20 cellular contexts compared by ENCODE assay signal in the genomic region with DNA sequence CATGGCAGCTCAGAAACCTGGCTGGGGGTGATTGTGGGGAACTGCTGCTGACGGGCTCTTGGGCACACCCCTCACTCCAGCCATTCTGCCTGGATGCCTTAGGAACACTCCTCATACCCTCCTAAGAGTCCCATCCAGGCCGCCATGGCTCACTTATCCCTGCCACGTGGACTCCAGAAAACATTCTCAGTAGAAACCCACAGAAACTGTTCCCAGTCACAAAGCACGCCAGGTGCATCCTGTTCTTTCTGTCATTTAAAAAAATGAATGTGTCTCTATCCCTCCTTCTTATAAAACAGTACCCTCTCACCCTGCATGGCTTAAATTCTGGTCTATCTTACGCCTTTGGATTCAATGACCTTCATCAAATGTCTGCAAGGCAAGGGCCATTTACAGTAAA.
DNase-seq lines count a peak whose midpoint lies in the region; ATAC-seq, FAIRE-seq and TF ChIP-seq lines count a peak whose summit lies in the region.
"Had no signal": no experiment of that assay in that cellular context is flagged by ENCODE, and none has a peak within 500 bp of the region (broad histone marks: within the 10 kb centered on the region; RNA-seq: fewer than 3 reads in every experiment).

No MANE protein-coding gene starts in this region.

- H3K27ac ChIP-seq in BLaER1 = peak overlapping the region; percentile 95
- no peak overlapping the region for H3K27ac ChIP-seq in OCI-LY3 (ENCODE audit: low read length)
- no peak overlapping the region for H3K27ac ChIP-seq in kidney (ENCODE audit: low read depth in 2 of 2, low read length in 2 of 2)
- no peak overlapping the region for H3K27ac ChIP-seq in CD4-positive, alpha-beta memory T cell (ENCODE audit: low read depth, low read length)
- H3K27ac ChIP-seq in SJCRH30 = no peak overlapping the region
- H3K27ac ChIP-seq: C4-2B, GM23248, Peyer's patch had no signal

- H3K4me1 Mint-ChIP-seq in CD4-positive, alpha-beta memory T cell = peaks cover 4 to 11% (median 6%) of the 10 kb centered on the region in 4 donors

- POLR2A ChIA-PET in CD4-positive, alpha-beta memory T cell (lab: Charles Lee; ENCODE audit: partially characterized antibody) = no interaction called here

- H3K4me1 ChIP-seq in BLaER1 (peaks cover 100% of the 10 kb centered on the region), OCI-LY3 (ENCODE audit: low read length) (peaks cover 45% of the 10 kb centered on the region), kidney (ENCODE audit: control insufficient read depth in 1 of 2, insufficient read depth in 1 of 2, low read depth in 1 of 2, low read length in 2 of 2) (peaks cover 0 to 6% of the 10 kb centered on the region in 2 donors), SJCRH30 (peaks cover 6% of the 10 kb centered on the region)
- H3K4me1 ChIP-seq in CD4-positive, alpha-beta memory T cell (ENCODE audit: insufficient read depth, low read length) = no peaks in the 10 kb centered on the region
- H3K4me1 ChIP-seq: Peyer's patch had no signal

- intact Hi-C loops in kidney (cut with DNase I) = no loop called here
- intact Hi-C loops in CD4-positive, alpha-beta memory T cell (cut with micrococcal nuclease) = no loop called here

- no peak for ATAC-seq in HG03280 (IDR thresholded peaks at IDR 0.05; ENCODE audit: unreplicated experiment)
- ATAC-seq: HepG2, SK-N-SH treated with all-trans-retinoic acid at 6 μM for 48 hours had no signal

- no peaks in the 10 kb centered on the region for H3K27me3 ChIP-seq in BLaER1
- H3K27me3 ChIP-seq in OCI-LY3 (ENCODE audit: low read depth, low read length) = no peaks in the 10 kb centered on the region
- no peaks in the 10 kb centered on the region for H3K27me3 ChIP-seq in CD4-positive, alpha-beta memory T cell (ENCODE audit: insufficient read depth, low read length)
- no peaks in the 10 kb centered on the region for H3K27me3 ChIP-seq in SJCRH30
- H3K27me3 ChIP-seq: Peyer's patch had no signal

- CTCF ChIA-PET in CD4-positive, alpha-beta memory T cell (lab: Charles Lee; ENCODE audit: partially characterized antibody) = no interaction called here

- in situ Hi-C loops in KBM-7 (cut with MboI; ENCODE audit: low pct_unique_long_range_greater_than_20kb, low sequenced_read_pairs) = no loop called here

- no peaks in the 10 kb centered on the region for H4K20me1 ChIP-seq in BLaER1
- H4K20me1 ChIP-seq in OCI-LY3 (ENCODE audit: insufficient read depth, low read length) = peaks cover 18% of the 10 kb centered on the region; the same call in 1 of the 2 replicates

- DNase-seq in KBM-7 (peak; percentile 8), kidney (peak; percentile 9), SJCRH30 (no peak), NCI-H2171 treated with DMSO at 0.1 percent for 48 hours (lab: John Stamatoyannopoulos, UW) (no peak)
- no peak for DNase-seq in CD4-positive, alpha-beta memory T cell
- DNase-seq: 8988T, DMS153, GM23248, NCI-H1417 treated with DMSO at 0.1 percent for 48 hours, NCI-H1930, NCI-H2171, NCI-H446 treated with DMSO at 0.1 percent for 48 hours, Right ventricle myocardium superior had no signal

- H3K9me3 Mint-ChIP-seq in CD4-positive, alpha-beta memory T cell = peaks cover 0 to 2% (median 0%) of the 10 kb centered on the region in 8 donors

- TF ChIP-seq CTCF in OCI-LY3 (IDR thresholded peaks at IDR 0.05; ENCODE audit: low read depth, low read length) (no peak), kidney (IDR thresholded peaks at IDR 0.05; ENCODE audit: borderline replicate concordance, extremely low read depth, insufficient read depth) (no peak)

- no peak overlapping the region for H3K27ac Mint-ChIP-seq in CD4-positive, alpha-beta memory T cell

- H3K4me3 Mint-ChIP-seq in CD4-positive, alpha-beta memory T cell = no peak overlapping the region

- H3K9me3 ChIP-seq in BLaER1 (no peaks in the 10 kb centered on the region), OCI-LY3 (ENCODE audit: insufficient read depth, low read length) (peaks cover 9% of the 10 kb centered on the region; the same call in 1 of the 2 replicates), kidney (ENCODE audit: control insufficient read depth in 1 of 2, low read length in 2 of 2) (no peaks in the 10 kb centered on the region), SJCRH30 (replicated peaks) (no peaks in the 10 kb centered on the region)
- no peaks in the 10 kb centered on the region for H3K9me3 ChIP-seq in CD4-positive, alpha-beta memory T cell (ENCODE audit: control insufficient read depth in 1 of 2, low read length in 2 of 2)
- H3K9me3 ChIP-seq: Peyer's patch had no signal

- FAIRE-seq in kidney (lab: Jason Lieb, UNC) = no peak
- FAIRE-seq: HepG2 had no signal

- H2AFZ ChIP-seq in OCI-LY3 (ENCODE audit: low read depth, low read length) = no peak overlapping the region
- H2AFZ ChIP-seq: GM23248 had no signal

- H3K79me2 ChIP-seq in OCI-LY3 (ENCODE audit: low read length) = peaks cover 5% of the 10 kb centered on the region; the same call in 1 of the 2 replicates

- H3K27me3 Mint-ChIP-seq in CD4-positive, alpha-beta memory T cell = no peaks in the 10 kb centered on the region

- H3K4me3 ChIP-seq in BLaER1 (peak overlapping the region; percentile 13; the same call in 1 of the 2 replicates), OCI-LY3 (ENCODE audit: low read length) (no peak overlapping the region), kidney (ENCODE audit: low read length in 2 of 2) (no peak overlapping the region), SJCRH30 (no peak overlapping the region)
- H3K4me3 ChIP-seq in CD4-positive, alpha-beta memory T cell (ENCODE audit: low read length in 2 of 2) = no peak overlapping the region
- H3K4me3 ChIP-seq: GM23248, Peyer's patch had no signal

- peak overlapping the region; percentile 77 for H3K9ac ChIP-seq in BLaER1
- H3K9ac ChIP-seq in OCI-LY3 (ENCODE audit: low read length) = no peak overlapping the region
- no peak overlapping the region for H3K9ac ChIP-seq in kidney (ENCODE audit: low read length in 2 of 2)
- H3K9ac ChIP-seq: GM23248 had no signal

- H3K36me3 ChIP-seq in BLaER1 (no peaks in the 10 kb centered on the region), OCI-LY3 (replicated peaks; ENCODE audit: low read depth, low read length) (no peaks in the 10 kb centered on the region), kidney (ENCODE audit: control insufficient read depth in 1 of 2, insufficient read depth in 2 of 2, low read length in 2 of 2) (no peaks in the 10 kb centered on the region), SJCRH30 (no peaks in the 10 kb centered on the region)
- no peaks in the 10 kb centered on the region for H3K36me3 ChIP-seq in CD4-positive, alpha-beta memory T cell (ENCODE audit: insufficient read depth, low read length)
- H3K36me3 ChIP-seq: Peyer's patch had no signal

- peak overlapping the region; percentile 94 for H3K4me2 ChIP-seq in BLaER1
- H3K4me2 ChIP-seq in OCI-LY3 (ENCODE audit: low read length) = peak overlapping the region; percentile 24; the same call in 1 of the 2 replicates

- no peaks in the 10 kb centered on the region for H3K36me3 Mint-ChIP-seq in CD4-positive, alpha-beta memory T cell

Comparison
In these comparisons a context has a peak if more than half of its experiments do, and no peak if none do; other contexts are left out.
1. DNase-seq: peak in KBM-7 (single experiment) and kidney (single experiment); none in CD4-positive, alpha-beta memory T cell (0 of 5), SJCRH30 (0 of 2) and NCI-H2171 treated with DMSO at 0.1 percent for 48 hours (single experiment).